Comparison of ENCODE assay signal across 9 cellular contexts in genomic region chr1:151478140-151478812, GRCh38.
"Had no signal": no experiment of that assay in that cellular context is flagged by ENCODE, and none has a peak within 500 bp of the region (broad histone marks: within the 10 kb centered on the region; RNA-seq: fewer than 3 reads in every experiment).

No MANE protein-coding gene starts in this region.

- H3K27me3 ChIP-seq: esophagus squamous epithelium had no signal

- DNase-seq: activated B cell treated with CpG ODN at 0.5 μM for 24 hours; activated CD4-positive, alpha-beta memory T cell treated with anti-CD3 and anti-CD28 coated beads for 36 hours; activated CD4-positive, alpha-beta T cell treated with anti-CD3 and anti-CD28 coated beads for 4 hours; activated gamma-delta T cell treated with Interleukin-2 at 50 U/mL for 16 hours; activated T-cell treated with anti-CD3 and anti-CD28 coated beads for 4 hours; effector memory CD4-positive, alpha-beta T cell; esophagus squamous epithelium; stimulated activated CD8-positive, alpha-beta memory T cell treated with anti-CD3 and anti-CD28 coated beads, Interleukin-4, amount 100 ng/mL, for 48 hours; stimulated activated naive CD4-positive, alpha-beta T cell had no signal

- H3K4me3 ChIP-seq: esophagus squamous epithelium had no signal

- H3K27ac ChIP-seq: esophagus squamous epithelium had no signal

- H3K36me3 ChIP-seq: esophagus squamous epithelium had no signal
